1 cellular context compared by ENCODE assay signal in the genomic region with DNA sequence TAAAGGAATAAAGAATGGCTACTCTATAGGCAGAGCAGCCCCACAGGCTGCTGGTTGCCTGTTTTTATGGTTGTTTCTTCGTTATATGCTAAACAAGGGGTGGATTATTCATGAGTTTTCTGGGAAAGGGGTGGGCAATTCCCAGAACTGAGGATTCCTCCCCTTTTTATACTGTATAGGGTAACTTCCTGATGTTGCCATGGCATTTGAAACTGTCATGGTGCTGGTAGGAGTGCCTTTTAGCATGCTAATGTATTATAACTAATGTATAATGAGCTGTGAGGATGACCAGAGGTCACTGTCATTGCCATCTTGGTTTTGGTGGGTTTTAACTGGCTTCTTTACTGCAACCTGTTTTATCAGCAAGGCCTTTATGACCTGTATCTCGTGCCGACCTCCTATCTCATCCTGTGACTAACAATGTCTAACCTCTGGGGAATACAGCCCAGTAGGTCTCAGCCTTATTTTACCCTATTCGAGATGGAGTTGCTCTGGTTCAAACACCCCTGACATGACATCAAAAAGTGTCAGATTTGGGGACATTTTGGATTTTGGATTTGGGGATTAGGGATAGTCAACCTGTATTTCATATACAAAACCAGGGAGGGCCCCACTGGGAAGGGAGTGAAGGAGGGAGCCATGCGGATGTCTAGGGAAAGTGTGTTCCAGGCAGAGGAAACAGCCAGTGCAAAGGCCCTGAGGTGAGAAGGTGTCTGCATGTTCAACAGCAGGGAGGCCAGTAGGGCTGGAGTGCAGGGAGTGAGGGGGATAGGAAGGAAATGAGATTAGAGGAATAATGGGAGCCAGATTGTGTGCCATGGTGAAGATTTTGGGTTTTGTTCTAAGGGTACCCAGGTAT.
TF ChIP-seq lines count a peak whose summit lies in the region.

No MANE protein-coding gene starts in this region.

TF ChIP-seq in A549, 52 proteins besides CTCF, POLR2A, EP300 and RAD21:
- TF ChIP-seq TP53 (CRISPR knock-in tag; IDR thresholded peaks at IDR 0.05) (no peak), ZFP36 (IDR thresholded peaks at IDR 0.05; ENCODE audit: borderline replicate concordance, partially characterized antibody) (no peak)
- TF ChIP-seq, protein P1, sequence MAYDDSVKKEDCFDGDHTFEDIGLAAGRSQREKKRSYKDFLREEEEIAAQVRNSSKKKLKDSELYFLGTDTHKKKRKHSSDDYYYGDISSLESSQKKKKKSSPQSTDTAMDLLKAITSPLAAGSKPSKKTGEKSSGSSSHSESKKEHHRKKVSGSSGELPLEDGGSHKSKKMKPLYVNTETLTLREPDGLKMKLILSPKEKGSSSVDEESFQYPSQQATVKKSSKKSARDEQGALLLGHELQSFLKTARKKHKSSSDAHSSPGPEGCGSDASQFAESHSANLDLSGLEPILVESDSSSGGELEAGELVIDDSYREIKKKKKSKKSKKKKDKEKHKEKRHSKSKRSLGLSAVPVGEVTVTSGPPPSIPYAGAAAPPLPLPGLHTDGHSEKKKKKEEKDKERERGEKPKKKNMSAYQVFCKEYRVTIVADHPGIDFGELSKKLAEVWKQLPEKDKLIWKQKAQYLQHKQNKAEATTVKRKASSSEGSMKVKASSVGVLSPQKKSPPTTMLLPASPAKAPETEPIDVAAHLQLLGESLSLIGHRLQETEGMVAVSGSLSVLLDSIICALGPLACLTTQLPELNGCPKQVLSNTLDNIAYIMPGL (CRISPR knock-in tag; IDR thresholded peaks at IDR 0.05; ENCODE audit: borderline replicate concordance) = no peak
